In the genomic region with DNA sequence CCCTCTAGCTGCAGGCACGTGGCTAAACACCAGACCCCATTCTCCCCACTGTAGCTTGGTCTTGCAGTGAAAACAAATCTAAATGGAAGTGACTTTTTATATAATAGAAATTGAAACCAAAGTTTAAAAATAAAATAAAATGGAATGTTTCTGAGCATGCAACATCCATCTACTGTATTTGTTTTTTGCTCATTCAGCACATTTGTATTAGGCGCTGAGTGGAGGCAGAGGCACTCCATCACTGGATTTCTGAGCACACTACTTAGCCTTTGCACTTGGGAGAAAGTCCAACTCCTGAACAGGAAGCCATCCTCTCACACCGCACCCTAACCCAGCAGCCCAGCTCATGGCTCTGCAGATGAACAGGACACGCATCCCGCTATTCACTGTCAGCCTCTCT, we compare ENCODE assay signal across 39 cellular contexts. TPM values are rescaled to one million over a fixed set of nuclear protein-coding genes. Genes with fewer than 3 reads are reported as not detected.
"Had no signal": no experiment of that assay in that cellular context is flagged by ENCODE, and none has a peak within 500 bp of the region (broad histone marks: within the 10 kb centered on the region; RNA-seq: fewer than 3 reads in every experiment).

No MANE protein-coding gene starts in this region.

- H3K4me1 ChIP-seq: adrenal gland, body of pancreas had no signal

- H3K9me3 ChIP-seq: adrenal gland, body of pancreas had no signal

- H3K9me3 Mint-ChIP-seq: activated CD4-positive, alpha-beta memory T cell treated with anti-CD3 and anti-CD28 coated beads, Interleukin-2, amount 10 ng/mL, durations not matched to agents 7 days and 5 days; activated CD4-positive, alpha-beta T cell treated with anti-CD3 and anti-CD28 coated beads, Interleukin-2, amount 10 ng/mL, durations not matched to agents 7 days and 5 days; activated naive CD4-positive, alpha-beta T cell treated with anti-CD3 and anti-CD28 coated beads, Interleukin-2, amount 50 U/mL, for 24 hours; activated naive CD8-positive, alpha-beta T cell treated with anti-CD3 and anti-CD28 coated beads for 36 hours; activated T-cell treated with anti-CD3 and anti-CD28 coated beads, Interleukin-2, amount 50 U/mL, for 24 hours; activated T-helper 2 cell treated with anti-CD3 and anti-CD28 coated beads, Interferon-gamma antibody, Interleukin-2, Interleukin-4, amounts not matched to agents 10 μg/mL and 5 μg/mL and 100 μg/mL, durations not matched to agents 14 hours and 24 hours and 36 hours; central memory CD8-positive, alpha-beta T cell; T-helper 1 cell treated with Interleukin-12 subunit alpha and Interleukin-12 subunit beta and Interleukin-4 antibody, amounts not matched to agents 30 μg/mL and 1 μg/mL, for 36 hours; T-helper 2 cell treated with Interferon-gamma antibody and Interleukin-4, amounts not matched to agents 5 μg/mL and 100 μg/mL, for 36 hours had no signal

- H3K4me1 Mint-ChIP-seq: activated CD4-positive, alpha-beta memory T cell treated with anti-CD3 and anti-CD28 coated beads, Interleukin-2, amount 10 ng/mL, durations not matched to agents 7 days and 5 days; activated CD4-positive, alpha-beta T cell treated with anti-CD3 and anti-CD28 coated beads for 36 hours; activated CD4-positive, alpha-beta T cell treated with anti-CD3 and anti-CD28 coated beads, Interleukin-2, amount 10 ng/mL, durations not matched to agents 7 days and 5 days; activated CD8-positive, alpha-beta memory T cell treated with anti-CD3 and anti-CD28 coated beads, Interleukin-2, amount 10 ng/mL, durations not matched to agents 7 days and 5 days; activated naive CD4-positive, alpha-beta T cell treated with anti-CD3 and anti-CD28 coated beads, Interleukin-2, amount 10 ng/mL, durations not matched to agents 7 days and 5 days; activated naive CD4-positive, alpha-beta T cell treated with anti-CD3 and anti-CD28 coated beads, Interleukin-2, amount 50 U/mL, for 24 hours; activated naive CD8-positive, alpha-beta T cell treated with anti-CD3 and anti-CD28 coated beads for 36 hours; central memory CD8-positive, alpha-beta T cell had no signal

- H3K4me3 ChIP-seq: adrenal gland, body of pancreas, cardiac muscle cell had no signal

- H3K27ac Mint-ChIP-seq: activated CD4-positive, alpha-beta memory T cell treated with anti-CD3 and anti-CD28 coated beads, Interleukin-2, amount 10 ng/mL, durations not matched to agents 7 days and 5 days; activated CD4-positive, alpha-beta T cell treated with anti-CD3 and anti-CD28 coated beads for 36 hours; activated CD4-positive, alpha-beta T cell treated with anti-CD3 and anti-CD28 coated beads, Interleukin-2, amount 10 ng/mL, durations not matched to agents 7 days and 5 days; activated CD8-positive, alpha-beta memory T cell treated with anti-CD3 and anti-CD28 coated beads, Interleukin-2, amount 10 ng/mL, durations not matched to agents 7 days and 5 days; activated CD8-positive, alpha-beta T cell treated with anti-CD3 and anti-CD28 coated beads, Interleukin-2, amount 10 ng/mL, durations not matched to agents 7 days and 5 days; activated naive CD4-positive, alpha-beta T cell treated with anti-CD3 and anti-CD28 coated beads, Interleukin-2, amount 10 ng/mL, durations not matched to agents 7 days and 5 days; activated naive CD4-positive, alpha-beta T cell treated with anti-CD3 and anti-CD28 coated beads, Interleukin-2, amount 50 U/mL, for 24 hours; activated naive CD8-positive, alpha-beta T cell treated with anti-CD3 and anti-CD28 coated beads for 36 hours; activated T-cell treated with anti-CD3 and anti-CD28 coated beads, Interleukin-2, amount 50 U/mL, for 24 hours; activated T-helper 2 cell treated with anti-CD3 and anti-CD28 coated beads, Interferon-gamma antibody, Interleukin-2, Interleukin-4, amounts not matched to agents 10 μg/mL and 5 μg/mL and 100 μg/mL, durations not matched to agents 14 hours and 24 hours and 36 hours; T-helper 1 cell treated with Interleukin-12 subunit alpha and Interleukin-12 subunit beta and Interleukin-4 antibody, amounts not matched to agents 30 μg/mL and 1 μg/mL, for 36 hours; T-helper 2 cell treated with Interferon-gamma antibody and Interleukin-4, amounts not matched to agents 5 μg/mL and 100 μg/mL, for 36 hours; WTC11 had no signal

- H3K36me3 Mint-ChIP-seq: activated CD8-positive, alpha-beta memory T cell treated with anti-CD3 and anti-CD28 coated beads, Interleukin-2, amount 10 ng/mL, durations not matched to agents 7 days and 5 days; activated naive CD4-positive, alpha-beta T cell treated with anti-CD3 and anti-CD28 coated beads, Interleukin-2, amount 10 ng/mL, durations not matched to agents 7 days and 5 days; activated naive CD4-positive, alpha-beta T cell treated with anti-CD3 and anti-CD28 coated beads, Interleukin-2, amount 50 U/mL, for 24 hours; activated naive CD8-positive, alpha-beta T cell treated with anti-CD3 and anti-CD28 coated beads for 36 hours; WTC11 had no signal

- H3K36me3 ChIP-seq: adrenal gland, cardiac muscle cell had no signal

- FAIRE-seq: astrocyte, bronchial epithelial cell, TTC549 had no signal

- DNase-seq: activated CD4-positive, alpha-beta memory T cell treated with anti-CD3 and anti-CD28 coated beads, Interleukin-2, amount 10 ng/mL, durations not matched to agents 7 days and 5 days; activated CD4-positive, alpha-beta T cell treated with anti-CD3 and anti-CD28 coated beads for 1 hour; activated CD4-positive, alpha-beta T cell treated with anti-CD3 and anti-CD28 coated beads for 36 hours; activated CD4-positive, alpha-beta T cell treated with anti-CD3 and anti-CD28 coated beads for 48 hours; activated CD4-positive, alpha-beta T cell treated with anti-CD3 and anti-CD28 coated beads, Interleukin-2, amount 10 ng/mL, durations not matched to agents 7 days and 5 days; activated CD4-positive, alpha-beta T cell treated with anti-CD3 and anti-CD28 coated beads, Interleukin-2, amount 50 U/mL, for 48 hours; activated CD4-positive, CD25-positive, alpha-beta regulatory T cell; activated CD8-positive, alpha-beta memory T cell treated with anti-CD3 and anti-CD28 coated beads for 24 hours; activated CD8-positive, alpha-beta memory T cell treated with anti-CD3 and anti-CD28 coated beads, Interleukin-2, amount 10 ng/mL, durations not matched to agents 7 days and 5 days; activated CD8-positive, alpha-beta memory T cell treated with anti-CD3 and anti-CD28 coated beads, Interleukin-2, amount 50 U/mL, for 48 hours; activated CD8-positive, alpha-beta T cell treated with anti-CD3 and anti-CD28 coated beads, Interleukin-2, amount 10 ng/mL, durations not matched to agents 7 days and 5 days; activated effector memory CD4-positive, alpha-beta T cell treated with Interleukin-2 at 50 U/mL for 16 hours; activated gamma-delta T cell; activated naive CD4-positive, alpha-beta T cell treated with anti-CD3 and anti-CD28 coated beads, Interleukin-2, amount 10 ng/mL, durations not matched to agents 7 days and 5 days; activated naive CD4-positive, alpha-beta T cell treated with Interleukin-2 at 50 U/mL for 16 hours; activated naive CD8-positive, alpha-beta T cell treated with anti-CD3 and anti-CD28 coated beads for 36 hours; activated T-cell treated with anti-CD3 and anti-CD28 coated beads, Interleukin-2, amount 50 U/mL, for 24 hours; activated T-cell treated with anti-CD3 and anti-CD28 coated beads, Interleukin-2, amount 50 U/mL, for 48 hours; adrenal gland; amniotic stem cell; aorta; body of pancreas; caudate nucleus; cerebellar nuclear complex; T-helper 1 cell; T-helper 2 cell; T-helper 9 cell had no signal

- ATAC-seq: activated CD4-positive, alpha-beta T cell treated with anti-CD3 and anti-CD28 coated beads for 36 hours; activated CD4-positive, CD25-positive, alpha-beta regulatory T cell treated with anti-CD3 and anti-CD28 coated beads, Interleukin-2, amount 50 U/mL, for 24 hours; activated CD8-positive, alpha-beta memory T cell treated with anti-CD3 and anti-CD28 coated beads, Interleukin-2, amount 10 ng/mL, durations not matched to agents 7 days and 5 days; activated CD8-positive, alpha-beta T cell treated with anti-CD3 and anti-CD28 coated beads, Interleukin-2, amount 10 ng/mL, durations not matched to agents 7 days and 5 days; body of pancreas; WTC11 had no signal

- H3K4me3 Mint-ChIP-seq: activated CD4-positive, alpha-beta memory T cell treated with anti-CD3 and anti-CD28 coated beads, Interleukin-2, amount 10 ng/mL, durations not matched to agents 7 days and 5 days; activated CD4-positive, alpha-beta T cell treated with anti-CD3 and anti-CD28 coated beads for 36 hours; activated CD4-positive, alpha-beta T cell treated with anti-CD3 and anti-CD28 coated beads, Interleukin-2, amount 10 ng/mL, durations not matched to agents 7 days and 5 days; activated CD8-positive, alpha-beta memory T cell treated with anti-CD3 and anti-CD28 coated beads, Interleukin-2, amount 10 ng/mL, durations not matched to agents 7 days and 5 days; activated CD8-positive, alpha-beta T cell treated with anti-CD3 and anti-CD28 coated beads, Interleukin-2, amount 10 ng/mL, durations not matched to agents 7 days and 5 days; activated naive CD4-positive, alpha-beta T cell treated with anti-CD3 and anti-CD28 coated beads, Interleukin-2, amount 10 ng/mL, durations not matched to agents 7 days and 5 days; activated naive CD4-positive, alpha-beta T cell treated with anti-CD3 and anti-CD28 coated beads, Interleukin-2, amount 50 U/mL, for 24 hours; activated naive CD8-positive, alpha-beta T cell treated with anti-CD3 and anti-CD28 coated beads for 36 hours; activated T-cell treated with anti-CD3 and anti-CD28 coated beads, Interleukin-2, amount 50 U/mL, for 24 hours; central memory CD8-positive, alpha-beta T cell; T-helper 1 cell treated with Interleukin-12 subunit alpha and Interleukin-12 subunit beta and Interleukin-4 antibody, amounts not matched to agents 30 μg/mL and 1 μg/mL, for 36 hours; T-helper 2 cell treated with Interferon-gamma antibody and Interleukin-4, amounts not matched to agents 5 μg/mL and 100 μg/mL, for 36 hours; WTC11 had no signal

- H3K27me3 ChIP-seq: adrenal gland, cardiac muscle cell had no signal

- H3K27me3 Mint-ChIP-seq: activated CD4-positive, alpha-beta memory T cell treated with anti-CD3 and anti-CD28 coated beads, Interleukin-2, amount 10 ng/mL, durations not matched to agents 7 days and 5 days; activated CD4-positive, alpha-beta T cell treated with anti-CD3 and anti-CD28 coated beads, Interleukin-2, amount 10 ng/mL, durations not matched to agents 7 days and 5 days; activated CD8-positive, alpha-beta memory T cell treated with anti-CD3 and anti-CD28 coated beads, Interleukin-2, amount 10 ng/mL, durations not matched to agents 7 days and 5 days had no signal

- H3K27ac ChIP-seq: adrenal gland, body of pancreas, cardiac muscle cell, VCaP had no signal

RNA-seq across cellular contexts. Expression of a gene that starts 37.8 kb away (rescaled TPM):
- total RNA-seq: activated CD4-positive, alpha-beta memory T cell treated with anti-CD3 and anti-CD28 coated beads, Interleukin-2, amount 10 ng/mL, durations not matched to agents 7 days and 5 days; activated CD4-positive, alpha-beta T cell treated with anti-CD3 and anti-CD28 coated beads for 36 hours; activated CD4-positive, alpha-beta T cell treated with anti-CD3 and anti-CD28 coated beads, Interleukin-2, amount 10 ng/mL, durations not matched to agents 7 days and 5 days; activated CD8-positive, alpha-beta memory T cell treated with anti-CD3 and anti-CD28 coated beads, Interleukin-2, amount 10 ng/mL, durations not matched to agents 7 days and 5 days; activated CD8-positive, alpha-beta T cell treated with anti-CD3 and anti-CD28 coated beads, Interleukin-2, amount 10 ng/mL, durations not matched to agents 7 days and 5 days; activated naive CD8-positive, alpha-beta T cell treated with anti-CD3 and anti-CD28 coated beads for 36 hours; activated T-helper 2 cell treated with anti-CD3 and anti-CD28 coated beads, Interferon-gamma antibody, Interleukin-2, Interleukin-4, amounts not matched to agents 10 μg/mL and 5 μg/mL and 100 μg/mL, durations not matched to agents 14 hours and 24 hours and 36 hours; body of pancreas; bronchial epithelial cell; cardiac muscle cell; WTC11 had no signal
- polyA plus RNA-seq: cardiac muscle cell had no signal
